In the genomic region with DNA sequence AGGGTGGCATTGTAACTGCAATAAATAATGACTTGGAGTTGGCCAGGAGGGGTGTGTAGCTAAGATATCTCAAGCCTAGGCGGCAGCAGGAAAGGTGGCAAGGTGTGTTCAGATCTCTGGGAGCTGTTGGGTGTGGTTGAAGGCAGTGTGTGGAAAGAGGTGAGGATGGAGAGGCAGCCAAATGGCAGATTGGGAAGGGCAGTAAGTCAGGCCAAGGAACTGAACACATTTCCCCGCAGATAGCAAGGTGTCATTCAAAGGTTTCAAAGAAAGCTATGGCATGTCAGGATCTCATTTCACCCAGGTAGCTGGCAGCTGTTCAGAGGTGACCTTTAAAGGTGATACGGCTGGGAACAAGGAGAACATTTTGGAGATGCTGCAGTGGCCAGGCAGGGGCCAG, we compare ENCODE assay signal across 19 cellular contexts.
"Had no signal": no experiment of that assay in that cellular context is flagged by ENCODE, and none has a peak within 500 bp of the region (broad histone marks: within the 10 kb centered on the region; RNA-seq: fewer than 3 reads in every experiment).

No MANE protein-coding gene starts in this region.

- H3K9me2 ChIP-seq: SK-N-SH had no signal

- DNase-seq: KBM-7, NCI-H1092, NCI-H1105 treated with DMSO at 0.1 percent for 48 hours, NCI-H1417 treated with DMSO at 0.1 percent for 48 hours, NCI-H146, NCI-H1694 treated with DMSO at 0.1 percent for 48 hours, NCI-H1930, NCI-H2081, NCI-H2107, NCI-H2227 treated with DMSO at 0.1 percent for 48 hours, NCI-H446, NCI-H510A, NCI-H524 treated with DMSO at 0.1 percent for 48 hours, NCI-H69, NCI-H774, SHP77, SK-N-SH had no signal

- H3K27ac ChIP-seq: RWPE1 had no signal

- H3K9me3 ChIP-seq: SK-N-SH had no signal

- H3K4me2 ChIP-seq: SK-N-SH had no signal

- ATAC-seq: Panc1 had no signal

- H3K9ac ChIP-seq: SK-N-SH had no signal
